ENCODE assay signal across 2 cellular contexts in the genomic region with DNA sequence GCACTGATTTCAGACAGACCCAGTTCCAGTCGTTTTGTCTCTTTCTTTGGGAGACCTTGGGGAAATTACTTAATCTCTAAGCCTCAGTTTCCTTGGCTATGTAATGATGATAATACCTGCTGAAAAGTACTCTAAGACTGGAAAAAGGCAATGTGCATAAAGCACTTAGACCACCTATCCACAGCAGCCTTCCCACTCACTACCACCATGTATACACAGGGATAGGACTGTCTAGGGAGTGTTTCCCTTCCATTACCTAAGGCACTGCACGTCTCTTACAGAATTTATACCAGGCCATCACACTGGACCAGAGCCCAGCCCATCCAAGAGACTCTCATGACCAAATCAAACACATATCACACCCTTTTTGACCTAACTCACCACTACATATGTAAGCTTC.
TF ChIP-seq lines count a peak whose summit lies in the region.

No MANE protein-coding gene starts in this region.

TF ChIP-seq in SK-N-SH treated with all-trans-retinoic acid at 6 μM for 48 hours, 23 proteins besides CTCF, POLR2A, EP300 and RAD21:
- no peak for TF ChIP-seq ZFP30 (CRISPR knock-in tag; IDR thresholded peaks at IDR 0.05)
- TF ChIP-seq, protein P1, sequence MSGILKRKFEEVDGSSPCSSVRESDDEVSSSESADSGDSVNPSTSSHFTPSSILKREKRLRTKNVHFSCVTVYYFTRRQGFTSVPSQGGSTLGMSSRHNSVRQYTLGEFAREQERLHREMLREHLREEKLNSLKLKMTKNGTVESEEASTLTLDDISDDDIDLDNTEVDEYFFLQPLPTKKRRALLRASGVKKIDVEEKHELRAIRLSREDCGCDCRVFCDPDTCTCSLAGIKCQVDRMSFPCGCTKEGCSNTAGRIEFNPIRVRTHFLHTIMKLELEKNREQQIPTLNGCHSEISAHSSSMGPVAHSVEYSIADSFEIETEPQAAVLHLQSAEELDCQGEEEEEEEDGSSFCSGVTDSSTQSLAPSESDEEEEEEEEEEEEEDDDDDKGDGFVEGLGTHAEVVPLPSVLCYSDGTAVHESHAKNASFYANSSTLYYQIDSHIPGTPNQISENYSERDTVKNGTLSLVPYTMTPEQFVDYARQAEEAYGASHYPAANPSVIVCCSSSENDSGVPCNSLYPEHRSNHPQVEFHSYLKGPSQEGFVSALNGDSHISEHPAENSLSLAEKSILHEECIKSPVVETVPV (CRISPR knock-in tag; IDR thresholded peaks at IDR 0.05), result no peak
- no peak for TF ChIP-seq TOX (CRISPR knock-in tag; IDR thresholded peaks at IDR 0.05; ENCODE audit: borderline replicate concordance)
- TF ChIP-seq, protein P2, sequence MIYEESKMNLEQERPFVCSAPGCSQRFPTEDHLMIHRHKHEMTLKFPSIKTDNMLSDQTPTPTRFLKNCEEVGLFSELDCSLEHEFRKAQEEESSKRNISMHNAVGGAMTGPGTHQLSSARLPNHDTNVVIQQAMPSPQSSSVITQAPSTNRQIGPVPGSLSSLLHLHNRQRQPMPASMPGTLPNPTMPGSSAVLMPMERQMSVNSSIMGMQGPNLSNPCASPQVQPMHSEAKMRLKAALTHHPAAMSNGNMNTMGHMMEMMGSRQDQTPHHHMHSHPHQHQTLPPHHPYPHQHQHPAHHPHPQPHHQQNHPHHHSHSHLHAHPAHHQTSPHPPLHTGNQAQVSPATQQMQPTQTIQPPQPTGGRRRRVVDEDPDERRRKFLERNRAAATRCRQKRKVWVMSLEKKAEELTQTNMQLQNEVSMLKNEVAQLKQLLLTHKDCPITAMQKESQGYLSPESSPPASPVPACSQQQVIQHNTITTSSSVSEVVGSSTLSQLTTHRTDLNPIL (CRISPR knock-in tag; IDR thresholded peaks at IDR 0.05; ENCODE audit: low read depth), result no peak
- no peak for TF ChIP-seq PATZ1 (CRISPR knock-in tag; IDR thresholded peaks at IDR 0.05; ENCODE audit: borderline replicate concordance)
- no peak for TF ChIP-seq BACH2 (CRISPR knock-in tag; IDR thresholded peaks at IDR 0.05; ENCODE audit: borderline replicate concordance)
- no peak for TF ChIP-seq OSR1 (CRISPR knock-in tag; IDR thresholded peaks at IDR 0.05)
- TF ChIP-seq ZFP3 (CRISPR knock-in tag; IDR thresholded peaks at IDR 0.05), result no peak
- TF ChIP-seq, protein P3, sequence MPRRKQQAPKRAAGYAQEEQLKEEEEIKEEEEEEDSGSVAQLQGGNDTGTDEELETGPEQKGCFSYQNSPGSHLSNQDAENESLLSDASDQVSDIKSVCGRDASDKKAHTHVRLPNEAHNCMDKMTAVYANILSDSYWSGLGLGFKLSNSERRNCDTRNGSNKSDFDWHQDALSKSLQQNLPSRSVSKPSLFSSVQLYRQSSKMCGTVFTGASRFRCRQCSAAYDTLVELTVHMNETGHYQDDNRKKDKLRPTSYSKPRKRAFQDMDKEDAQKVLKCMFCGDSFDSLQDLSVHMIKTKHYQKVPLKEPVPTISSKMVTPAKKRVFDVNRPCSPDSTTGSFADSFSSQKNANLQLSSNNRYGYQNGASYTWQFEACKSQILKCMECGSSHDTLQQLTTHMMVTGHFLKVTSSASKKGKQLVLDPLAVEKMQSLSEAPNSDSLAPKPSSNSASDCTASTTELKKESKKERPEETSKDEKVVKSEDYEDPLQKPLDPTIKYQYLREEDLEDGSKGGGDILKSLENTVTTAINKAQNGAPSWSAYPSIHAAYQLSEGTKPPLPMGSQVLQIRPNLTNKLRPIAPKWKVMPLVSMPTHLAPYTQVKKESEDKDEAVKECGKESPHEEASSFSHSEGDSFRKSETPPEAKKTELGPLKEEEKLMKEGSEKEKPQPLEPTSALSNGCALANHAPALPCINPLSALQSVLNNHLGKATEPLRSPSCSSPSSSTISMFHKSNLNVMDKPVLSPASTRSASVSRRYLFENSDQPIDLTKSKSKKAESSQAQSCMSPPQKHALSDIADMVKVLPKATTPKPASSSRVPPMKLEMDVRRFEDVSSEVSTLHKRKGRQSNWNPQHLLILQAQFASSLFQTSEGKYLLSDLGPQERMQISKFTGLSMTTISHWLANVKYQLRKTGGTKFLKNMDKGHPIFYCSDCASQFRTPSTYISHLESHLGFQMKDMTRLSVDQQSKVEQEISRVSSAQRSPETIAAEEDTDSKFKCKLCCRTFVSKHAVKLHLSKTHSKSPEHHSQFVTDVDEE (CRISPR knock-in tag; IDR thresholded peaks at IDR 0.05), result no peak
- TF ChIP-seq SNAI2 (CRISPR knock-in tag; IDR thresholded peaks at IDR 0.05), result no peak
- no peak for TF ChIP-seq POU6F1 (CRISPR knock-in tag; IDR thresholded peaks at IDR 0.05; ENCODE audit: borderline replicate concordance, low read depth)
- TF ChIP-seq CSDC2 (CRISPR knock-in tag; IDR thresholded peaks at IDR 0.05), result no peak
- TF ChIP-seq GLIS3 (CRISPR knock-in tag; IDR thresholded peaks at IDR 0.05), result no peak

TF ChIP-seq in SK-N-SH, 30 proteins besides CTCF, POLR2A, EP300 and RAD21:
- TF ChIP-seq, protein P4, sequence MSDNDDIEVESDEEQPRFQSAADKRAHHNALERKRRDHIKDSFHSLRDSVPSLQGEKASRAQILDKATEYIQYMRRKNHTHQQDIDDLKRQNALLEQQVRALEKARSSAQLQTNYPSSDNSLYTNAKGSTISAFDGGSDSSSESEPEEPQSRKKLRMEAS (IDR thresholded peaks at IDR 0.05; ENCODE audit: low read depth), result no peak
- no peak for TF ChIP-seq USF2 (IDR thresholded peaks at IDR 0.05; ENCODE audit: borderline replicate concordance, low read depth, low read length)
- TF ChIP-seq, protein P5, sequence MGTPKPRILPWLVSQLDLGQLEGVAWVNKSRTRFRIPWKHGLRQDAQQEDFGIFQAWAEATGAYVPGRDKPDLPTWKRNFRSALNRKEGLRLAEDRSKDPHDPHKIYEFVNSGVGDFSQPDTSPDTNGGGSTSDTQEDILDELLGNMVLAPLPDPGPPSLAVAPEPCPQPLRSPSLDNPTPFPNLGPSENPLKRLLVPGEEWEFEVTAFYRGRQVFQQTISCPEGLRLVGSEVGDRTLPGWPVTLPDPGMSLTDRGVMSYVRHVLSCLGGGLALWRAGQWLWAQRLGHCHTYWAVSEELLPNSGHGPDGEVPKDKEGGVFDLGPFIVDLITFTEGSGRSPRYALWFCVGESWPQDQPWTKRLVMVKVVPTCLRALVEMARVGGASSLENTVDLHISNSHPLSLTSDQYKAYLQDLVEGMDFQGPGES (IDR thresholded peaks at IDR 0.05; ENCODE audit: low read depth, low read length), result no peak
- TF ChIP-seq NRF1 (IDR thresholded peaks at IDR 0.05; ENCODE audit: low read depth, low read length), result no peak
- TF ChIP-seq SMC3 (IDR thresholded peaks at IDR 0.05; ENCODE audit: low read depth, low read length), result no peak
- no peak for TF ChIP-seq FOXM1 (IDR thresholded peaks at IDR 0.05; ENCODE audit: low read depth)
- no peak for TF ChIP-seq MEF2A (IDR thresholded peaks at IDR 0.05; ENCODE audit: borderline replicate concordance, low read depth)
